Comparison of ENCODE assay signal across 14 cellular contexts in genomic region chr17:75536401-75536800, GRCh38.
"Had no signal": no experiment of that assay in that cellular context is flagged by ENCODE, and none has a peak within 500 bp of the region (broad histone marks: within the 10 kb centered on the region; RNA-seq: fewer than 3 reads in every experiment).

No MANE protein-coding gene starts in this region.

- DNase-seq: activated CD8-positive, alpha-beta memory T cell treated with anti-CD3 and anti-CD28 coated beads for 24 hours; activated naive CD8-positive, alpha-beta T cell treated with anti-CD3 and anti-CD28 coated beads for 36 hours; activated T-cell treated with anti-CD3 and anti-CD28 coated beads for 4 hours; aorta; left colon; psoas muscle; spleen; stimulated activated CD4-positive, alpha-beta T cell treated with anti-CD3 and anti-CD28 coated beads, Interleukin-1b, Interleukin-23, amount 100 ng/mL, for 48 hours; stimulated activated naive B cell treated with anti-CD40 and anti-IgM and Interleukin-4, amounts not matched to agents 10 μg/mL and 1 μg/mL and 100 μg/mL, for 72 hours; substantia nigra had no signal

- H3K4me3 ChIP-seq: breast epithelium, psoas muscle, spleen had no signal

- H3K9me3 ChIP-seq: breast epithelium, psoas muscle, spleen had no signal

- ATAC-seq: esophagus mucosa; left colon; sciatic nerve; stimulated activated naive B cell treated with anti-CD40 and anti-IgM and Interleukin-4, amounts not matched to agents 10 μg/mL and 1 μg/mL and 100 μg/mL, for 72 hours had no signal

- H3K4me3 Mint-ChIP-seq: nephron; stimulated activated naive B cell treated with anti-CD40 and anti-IgM and Interleukin-4, amounts not matched to agents 10 μg/mL and 1 μg/mL and 100 μg/mL, for 72 hours had no signal

- H3K27ac ChIP-seq: breast epithelium, psoas muscle had no signal

- H3K27me3 Mint-ChIP-seq: activated naive CD8-positive, alpha-beta T cell treated with anti-CD3 and anti-CD28 coated beads for 36 hours; stimulated activated naive B cell treated with anti-CD40 and anti-IgM and Interleukin-4, amounts not matched to agents 10 μg/mL and 1 μg/mL and 100 μg/mL, for 72 hours had no signal

- H3K4me1 ChIP-seq: breast epithelium, psoas muscle had no signal

- H3K36me3 ChIP-seq: breast epithelium had no signal

- H3K27ac Mint-ChIP-seq: activated naive CD8-positive, alpha-beta T cell treated with anti-CD3 and anti-CD28 coated beads for 36 hours; nephron had no signal

- H3K9me3 Mint-ChIP-seq: activated naive CD8-positive, alpha-beta T cell treated with anti-CD3 and anti-CD28 coated beads for 36 hours; nephron; stimulated activated naive B cell treated with anti-CD40 and anti-IgM and Interleukin-4, amounts not matched to agents 10 μg/mL and 1 μg/mL and 100 μg/mL, for 72 hours had no signal

- H3K36me3 Mint-ChIP-seq: activated naive CD8-positive, alpha-beta T cell treated with anti-CD3 and anti-CD28 coated beads for 36 hours; stimulated activated naive B cell treated with anti-CD40 and anti-IgM and Interleukin-4, amounts not matched to agents 10 μg/mL and 1 μg/mL and 100 μg/mL, for 72 hours had no signal

- H3K27me3 ChIP-seq: breast epithelium, spleen had no signal
